8 cellular contexts compared by ENCODE assay signal in genomic region chr11:86182976-86183584, GRCh38.
DNase-seq lines count a peak whose midpoint lies in the region; ATAC-seq and TF ChIP-seq lines count a peak whose summit lies in the region.

No MANE protein-coding gene starts in this region.

- H3K4me1 ChIP-seq in RWPE2 (ENCODE audit: insufficient read depth, poor library complexity, severe bottlenecking) (peaks cover 18% of the 10 kb centered on the region), colonic mucosa (no peaks in the 10 kb centered on the region), osteoblast (ENCODE audit: insufficient read depth, low read length) (peaks cover 13% of the 10 kb centered on the region)

- no peaks in the 10 kb centered on the region for H3K27me3 ChIP-seq in RWPE2 (ENCODE audit: insufficient read depth, poor library complexity, severe bottlenecking)
- H3K27me3 ChIP-seq in colonic mucosa: no peaks in the 10 kb centered on the region
- H3K27me3 ChIP-seq in osteoblast (ENCODE audit: insufficient read depth, low read length): no peaks in the 10 kb centered on the region

- H3K4me3 ChIP-seq in RWPE2 (ENCODE audit: severe bottlenecking) (no peak overlapping the region), colonic mucosa (no peak overlapping the region), osteoblast (ENCODE audit: insufficient read depth, low read length) (no peak overlapping the region)

- H3K36me3 ChIP-seq in RWPE2 (ENCODE audit: low read depth) (no peaks in the 10 kb centered on the region), colonic mucosa (no peaks in the 10 kb centered on the region), osteoblast (ENCODE audit: insufficient read depth, low read length) (no peaks in the 10 kb centered on the region)

- peak; percentile 92 for DNase-seq in RWPE2 (ENCODE audit: low spot score)
- DNase-seq in colonic mucosa: peak; percentile 64
- peak; percentile 21 to 24 for DNase-seq in stimulated activated CD8-positive, alpha-beta memory T cell treated with anti-CD3 and anti-CD28 coated beads, Interleukin-7, amount 100 ng/mL, for 1 hour (ENCODE audit: low read depth in 2 of 2)
- no peak for DNase-seq in osteoblast (ENCODE audit: insufficient read length, low spot score, missing footprints)
- DNase-seq in NCI-H1048 (lab: John Stamatoyannopoulos, UW): no peak
- DNase-seq in NCI-H2227 treated with DMSO at 0.1 percent for 48 hours (lab: John Stamatoyannopoulos, UW): no peak

- H3K27ac ChIP-seq in RWPE2 (ENCODE audit: poor library complexity, severe bottlenecking): peak overlapping the region; percentile 84
- peak overlapping the region; percentile 1 for H3K27ac ChIP-seq in colonic mucosa
- H3K27ac ChIP-seq in osteoblast (ENCODE audit: low read depth, low read length): no peak overlapping the region

- no peak overlapping the region for H3K9ac ChIP-seq in colonic mucosa (ENCODE audit: low read depth in 2 of 2, low read length in 2 of 2)

- H3K79me2 ChIP-seq in osteoblast (ENCODE audit: insufficient read depth, low read length): no peaks in the 10 kb centered on the region

- intact Hi-C loops in colonic mucosa (cut with DNase I): no loop called here

- no peaks in the 10 kb centered on the region for H4K20me1 ChIP-seq in osteoblast (ENCODE audit: insufficient read depth, low read length)

- H2AFZ ChIP-seq in osteoblast (ENCODE audit: low read length): no peak overlapping the region

- TF ChIP-seq CTCF in RWPE2 (IDR thresholded peaks at IDR 0.05; ENCODE audit: poor library complexity, severe bottlenecking): no peak
- TF ChIP-seq CTCF in colonic mucosa (IDR thresholded peaks at IDR 0.05): no peak
- no peak for TF ChIP-seq CTCF in osteoblast (IDR thresholded peaks at IDR 0.05; ENCODE audit: extremely low read depth, low read depth, low read length)

- ATAC-seq in GM19025 (IDR thresholded peaks at IDR 0.05; ENCODE audit: low read depth, unreplicated experiment) (peak; percentile 93), HG02943 (IDR thresholded peaks at IDR 0.05; ENCODE audit: low read depth, unreplicated experiment) (peak; percentile 96), RWPE2 (ENCODE audit: low read depth) (peak; percentile 96)

- H3K9me3 ChIP-seq in RWPE2 (ENCODE audit: severe bottlenecking): no peaks in the 10 kb centered on the region
- H3K9me3 ChIP-seq in colonic mucosa: no peaks in the 10 kb centered on the region
- H3K9me3 ChIP-seq in osteoblast (ENCODE audit: low read depth, low read length): no peaks in the 10 kb centered on the region

- H3K4me2 ChIP-seq in osteoblast (ENCODE audit: insufficient read depth, low read length): no peak overlapping the region

Comparison
In these comparisons a context has a peak if more than half of its experiments do, and no peak if none do; other contexts are left out.
1. DNase-seq: peak in RWPE2 (single experiment), colonic mucosa (single experiment) and stimulated activated CD8-positive, alpha-beta memory T cell treated with anti-CD3 and anti-CD28 coated beads, Interleukin-7, amount 100 ng/mL, for 1 hour (2 of 2); none in osteoblast (single experiment), NCI-H1048 (single experiment) and NCI-H2227 treated with DMSO at 0.1 percent for 48 hours (single experiment).
2. Peak in every context shown above with its lines, with median percentiles within 50 percentile points of each other: ATAC-seq.